In the genomic region with DNA sequence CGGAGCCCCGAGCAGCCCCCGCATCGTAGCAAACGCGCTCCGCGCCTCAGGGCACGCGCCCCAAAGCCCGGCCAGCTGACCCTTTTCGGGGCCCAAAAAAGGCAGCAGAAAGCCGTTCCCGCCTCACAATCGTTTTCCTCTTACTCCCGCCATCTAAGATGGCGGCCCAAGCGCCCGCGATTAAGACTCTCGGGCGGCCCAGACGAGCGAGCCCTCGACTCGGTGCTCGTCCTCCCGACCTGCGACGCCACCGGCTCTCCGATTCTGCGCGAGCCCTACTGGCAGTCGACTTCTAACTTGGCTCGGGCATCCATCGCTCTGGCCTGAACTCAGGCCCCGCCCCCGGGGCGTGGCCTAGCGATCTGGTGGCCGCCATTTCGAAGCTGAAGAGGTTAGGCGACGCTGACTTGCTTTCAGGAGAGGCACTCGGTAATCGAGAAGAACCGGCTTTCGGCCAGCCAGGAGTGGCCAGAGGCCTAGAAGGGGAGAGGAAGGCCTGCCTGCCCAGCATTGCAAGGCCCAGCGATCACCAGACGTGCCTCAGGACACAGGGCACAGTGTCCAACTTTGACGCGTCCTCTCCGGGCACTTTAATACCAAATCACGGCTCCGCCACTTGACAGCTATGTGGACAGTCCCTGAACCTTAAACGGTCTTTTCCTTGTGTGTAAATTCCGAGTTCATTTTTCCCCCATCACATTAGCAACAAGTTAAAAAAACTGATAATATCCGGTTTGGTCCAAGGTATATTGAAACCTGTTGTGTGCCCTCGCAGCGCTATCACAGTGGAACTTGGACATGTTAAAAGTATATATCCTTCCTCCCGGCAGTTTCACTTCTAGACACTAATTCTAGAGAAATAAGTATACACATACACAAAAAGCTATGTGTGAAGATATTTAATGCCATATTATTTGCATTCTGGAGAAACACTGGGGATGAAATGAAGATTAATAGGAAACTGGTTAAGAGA, we compare ENCODE assay signal across 1 cellular context.
TF ChIP-seq lines count a peak whose summit lies in the region.

Gene RAF1, minus strand, starts transcription at position 182 of the 973 bp plus-strand sequence. CDS start 45,396 bp downstream, outside the sequence.

TF ChIP-seq in HepG2, 621 proteins besides CTCF, POLR2A, EP300 and RAD21 (continued from another document and continues in another):
- no peak for TF ChIP-seq PLSCR1 (CRISPR knock-in tag; IDR thresholded peaks at IDR 0.05; ENCODE audit: borderline replicate concordance)
- peak; percentile 74 for TF ChIP-seq ZNF232 (CRISPR knock-in tag; IDR thresholded peaks at IDR 0.05; ENCODE audit: borderline replicate concordance)
- TF ChIP-seq ZNF362 (CRISPR knock-in tag; IDR thresholded peaks at IDR 0.05; ENCODE audit: borderline replicate concordance): peak; percentile 50; the same call in 1 of the 2 replicates
- TF ChIP-seq CAMTA2 (CRISPR knock-in tag; IDR thresholded peaks at IDR 0.05; ENCODE audit: borderline replicate concordance): no peak
- peak; percentile 88 for TF ChIP-seq ZNF772 (CRISPR knock-in tag; IDR thresholded peaks at IDR 0.05)
- peak; percentile 88 for TF ChIP-seq KAT7 (CRISPR knock-in tag; IDR thresholded peaks at IDR 0.05; ENCODE audit: borderline replicate concordance)
- TF ChIP-seq PCBP1 (IDR thresholded peaks at IDR 0.05; ENCODE audit: borderline replicate concordance, low read depth, low read length): no peak
- TF ChIP-seq TOPORS (CRISPR knock-in tag; IDR thresholded peaks at IDR 0.05): no peak
- TF ChIP-seq, protein P1, sequence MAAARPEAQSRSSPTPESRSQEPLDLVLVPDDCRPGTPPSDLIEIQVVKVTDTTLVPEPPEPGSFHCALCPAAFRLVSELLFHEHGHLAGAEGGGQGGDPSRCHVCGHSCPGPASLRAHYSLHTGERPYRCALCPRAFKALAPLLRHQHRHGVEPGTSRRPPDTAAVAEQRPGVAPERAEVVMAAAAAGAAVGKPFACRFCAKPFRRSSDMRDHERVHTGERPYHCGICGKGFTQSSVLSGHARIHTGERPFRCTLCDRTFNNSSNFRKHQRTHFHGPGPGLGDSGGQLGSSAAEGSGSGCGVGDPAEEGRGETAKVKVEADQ (CRISPR knock-in tag; IDR thresholded peaks at IDR 0.05; ENCODE audit: borderline replicate concordance): peak; percentile 88; the same call in 1 of the 2 replicates
- peak; percentile 94 for TF ChIP-seq IKZF5 (CRISPR knock-in tag; IDR thresholded peaks at IDR 0.05)
- TF ChIP-seq ZNF563 (CRISPR knock-in tag; IDR thresholded peaks at IDR 0.05): 0 out of 2 replicates have a peak, but pooled peaks have one; percentile 48
- no peak for TF ChIP-seq PAF1 (CRISPR knock-in tag; IDR thresholded peaks at IDR 0.05)
- TF ChIP-seq RARA (CRISPR knock-in tag; IDR thresholded peaks at IDR 0.05): no peak; the same call in 1 of the 2 replicates
- TF ChIP-seq AGO2 (optimal IDR thresholded peaks at IDR 0.05; ENCODE audit: low read depth, low read length): peak; percentile 35
- TF ChIP-seq, protein P2, sequence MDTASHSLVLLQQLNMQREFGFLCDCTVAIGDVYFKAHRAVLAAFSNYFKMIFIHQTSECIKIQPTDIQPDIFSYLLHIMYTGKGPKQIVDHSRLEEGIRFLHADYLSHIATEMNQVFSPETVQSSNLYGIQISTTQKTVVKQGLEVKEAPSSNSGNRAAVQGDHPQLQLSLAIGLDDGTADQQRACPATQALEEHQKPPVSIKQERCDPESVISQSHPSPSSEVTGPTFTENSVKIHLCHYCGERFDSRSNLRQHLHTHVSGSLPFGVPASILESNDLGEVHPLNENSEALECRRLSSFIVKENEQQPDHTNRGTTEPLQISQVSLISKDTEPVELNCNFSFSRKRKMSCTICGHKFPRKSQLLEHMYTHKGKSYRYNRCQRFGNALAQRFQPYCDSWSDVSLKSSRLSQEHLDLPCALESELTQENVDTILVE (CRISPR knock-in tag; IDR thresholded peaks at IDR 0.05): no peak; the same call in 1 of the 2 replicates
- no peak; the same call in 1 of the 2 replicates for TF ChIP-seq ZNF891 (CRISPR knock-in tag; IDR thresholded peaks at IDR 0.05)
- no peak for TF ChIP-seq NFE2L2 (IDR thresholded peaks at IDR 0.05; ENCODE audit: low read length)
- no peak for TF ChIP-seq MATR3 (CRISPR knock-in tag; IDR thresholded peaks at IDR 0.05)
- no peak for TF ChIP-seq ZBTB7A (CRISPR knock-in tag; IDR thresholded peaks at IDR 0.05)
- TF ChIP-seq MTERF4 (CRISPR knock-in tag; IDR thresholded peaks at IDR 0.05): no peak; the same call in 1 of the 2 replicates
- peak; percentile 31; the same call in 1 of the 2 replicates for TF ChIP-seq RFXAP (CRISPR knock-in tag; IDR thresholded peaks at IDR 0.05; ENCODE audit: borderline replicate concordance)
- TF ChIP-seq NR3C1 (CRISPR knock-in tag; IDR thresholded peaks at IDR 0.05): no peak
- no peak for TF ChIP-seq KDM6A (CRISPR knock-in tag; IDR thresholded peaks at IDR 0.05; ENCODE audit: low read depth)
- TF ChIP-seq PLRG1 (conservative IDR thresholded peaks at IDR 0.05): no peak
- peak; percentile 75 for TF ChIP-seq YEATS4 (CRISPR knock-in tag; IDR thresholded peaks at IDR 0.05; ENCODE audit: borderline replicate concordance)
- no peak; the same call in 1 of the 2 replicates for TF ChIP-seq SNAPC2 (CRISPR knock-in tag; IDR thresholded peaks at IDR 0.05)
- no peak; the same call in 1 of the 2 replicates for TF ChIP-seq ZNF124 (CRISPR knock-in tag; IDR thresholded peaks at IDR 0.05)
- TF ChIP-seq ZNF256 (CRISPR knock-in tag; conservative IDR thresholded peaks at IDR 0.05): no peak
- TF ChIP-seq ZNF296 (CRISPR knock-in tag; conservative IDR thresholded peaks at IDR 0.05): no peak
- TF ChIP-seq ZNF724P (CRISPR knock-in tag; IDR thresholded peaks at IDR 0.05; ENCODE audit: borderline replicate concordance): peak; percentile 51; the same call in 1 of the 2 replicates
- TF ChIP-seq HNRNPH1 (optimal IDR thresholded peaks at IDR 0.05; ENCODE audit: low read depth, low read length): no peak
- peak; percentile 72; the same call in 1 of the 2 replicates for TF ChIP-seq HDAC2 (CRISPR knock-in tag; IDR thresholded peaks at IDR 0.05)
- TF ChIP-seq ZNF543 (CRISPR knock-in tag; IDR thresholded peaks at IDR 0.05): peak; percentile 40; the same call in 1 of the 2 replicates
- TF ChIP-seq SMAD9 (CRISPR knock-in tag; IDR thresholded peaks at IDR 0.05): no peak
- TF ChIP-seq, protein P3, sequence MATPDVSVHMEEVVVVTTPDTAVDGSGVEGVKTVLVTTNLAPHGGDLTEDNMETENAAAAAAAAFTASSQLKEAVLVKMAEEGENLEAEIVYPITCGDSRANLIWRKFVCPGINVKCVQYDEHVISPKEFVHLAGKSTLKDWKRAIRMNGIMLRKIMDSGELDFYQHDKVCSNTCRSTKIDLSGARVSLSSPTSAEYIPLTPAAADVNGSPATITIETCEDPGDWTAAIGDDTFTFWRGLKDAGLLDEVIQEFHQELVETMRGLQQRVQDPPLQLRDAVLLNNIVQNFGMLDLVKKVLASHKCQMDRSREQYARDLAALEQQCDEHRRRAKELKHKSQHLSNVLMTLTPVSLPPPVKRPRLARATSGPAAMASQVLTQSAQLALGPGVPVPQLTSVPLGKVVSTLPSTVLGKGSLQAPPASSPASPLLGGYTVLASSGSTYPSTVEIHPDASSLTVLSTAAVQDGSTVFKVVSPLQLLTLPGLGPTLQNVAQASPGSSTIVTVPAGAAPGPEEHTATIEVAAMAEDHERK (CRISPR knock-in tag; IDR thresholded peaks at IDR 0.05; ENCODE audit: low read depth): peak; percentile 85
- peak; percentile 51; the same call in 1 of the 2 replicates for TF ChIP-seq PITX1 (CRISPR knock-in tag; IDR thresholded peaks at IDR 0.05)
- TF ChIP-seq ZNF720 (CRISPR knock-in tag; IDR thresholded peaks at IDR 0.05): 0 out of 2 replicates have a peak, but pooled peaks have one; percentile 59
- no peak; the same call in 1 of the 2 replicates for TF ChIP-seq THYN1 (CRISPR knock-in tag; IDR thresholded peaks at IDR 0.05; ENCODE audit: borderline replicate concordance, low read depth)
- peak; percentile 84; the same call in 1 of the 2 replicates for TF ChIP-seq HNF1B (CRISPR knock-in tag; IDR thresholded peaks at IDR 0.05)
- peak; percentile 60; the same call in 1 of the 2 replicates for TF ChIP-seq ZSCAN22 (CRISPR knock-in tag; IDR thresholded peaks at IDR 0.05)
- no peak for TF ChIP-seq HDAC6 (IDR thresholded peaks at IDR 0.05; ENCODE audit: low read depth, low read length)
- TF ChIP-seq ZNF513 (CRISPR knock-in tag; conservative IDR thresholded peaks at IDR 0.05): no peak
- TF ChIP-seq ERF (CRISPR knock-in tag; IDR thresholded peaks at IDR 0.05): peak; percentile 91
- TF ChIP-seq ZIK1 (CRISPR knock-in tag; IDR thresholded peaks at IDR 0.05; ENCODE audit: borderline replicate concordance, low read depth): no peak
- TF ChIP-seq, protein P4, sequence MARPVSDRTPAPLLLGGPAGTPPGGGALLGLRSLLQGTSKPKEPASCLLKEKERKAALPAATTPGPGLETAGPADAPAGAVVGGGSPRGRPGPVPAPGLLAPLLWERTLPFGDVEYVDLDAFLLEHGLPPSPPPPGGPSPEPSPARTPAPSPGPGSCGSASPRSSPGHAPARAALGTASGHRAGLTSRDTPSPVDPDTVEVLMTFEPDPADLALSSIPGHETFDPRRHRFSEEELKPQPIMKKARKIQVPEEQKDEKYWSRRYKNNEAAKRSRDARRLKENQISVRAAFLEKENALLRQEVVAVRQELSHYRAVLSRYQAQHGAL (CRISPR knock-in tag; IDR thresholded peaks at IDR 0.05; ENCODE audit: not compliant biosample characterization): peak; percentile 52
- TF ChIP-seq ZNF768 (CRISPR knock-in tag; IDR thresholded peaks at IDR 0.05): no peak; the same call in 1 of the 2 replicates
- peak; percentile 84 for TF ChIP-seq POGZ (CRISPR knock-in tag; IDR thresholded peaks at IDR 0.05)
- TF ChIP-seq PHF21A (CRISPR knock-in tag; IDR thresholded peaks at IDR 0.05): peak; percentile 81
- TF ChIP-seq, protein P5, sequence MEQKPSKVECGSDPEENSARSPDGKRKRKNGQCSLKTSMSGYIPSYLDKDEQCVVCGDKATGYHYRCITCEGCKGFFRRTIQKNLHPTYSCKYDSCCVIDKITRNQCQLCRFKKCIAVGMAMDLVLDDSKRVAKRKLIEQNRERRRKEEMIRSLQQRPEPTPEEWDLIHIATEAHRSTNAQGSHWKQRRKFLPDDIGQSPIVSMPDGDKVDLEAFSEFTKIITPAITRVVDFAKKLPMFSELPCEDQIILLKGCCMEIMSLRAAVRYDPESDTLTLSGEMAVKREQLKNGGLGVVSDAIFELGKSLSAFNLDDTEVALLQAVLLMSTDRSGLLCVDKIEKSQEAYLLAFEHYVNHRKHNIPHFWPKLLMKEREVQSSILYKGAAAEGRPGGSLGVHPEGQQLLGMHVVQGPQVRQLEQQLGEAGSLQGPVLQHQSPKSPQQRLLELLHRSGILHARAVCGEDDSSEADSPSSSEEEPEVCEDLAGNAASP (CRISPR knock-in tag; IDR thresholded peaks at IDR 0.05; ENCODE audit: borderline replicate concordance): peak; percentile 25; the same call in 1 of the 2 replicates
- TF ChIP-seq RELA (CRISPR knock-in tag; IDR thresholded peaks at IDR 0.05): 0 out of 2 replicates have a peak, but pooled peaks have one; percentile 71
- no peak for TF ChIP-seq TAF15 (IDR thresholded peaks at IDR 0.05; ENCODE audit: low read depth, low read length, poor library complexity, severe bottlenecking)
- no peak for TF ChIP-seq GLI4 (CRISPR knock-in tag; IDR thresholded peaks at IDR 0.05; ENCODE audit: borderline replicate concordance)
